19 cellular contexts compared by ENCODE assay signal in genomic region chr6:46816626-46817025, GRCh38. TPM values are rescaled to one million over a fixed set of nuclear protein-coding genes. Genes with fewer than 3 reads are reported as not detected.
"Had no signal": no experiment of that assay in that cellular context is flagged by ENCODE, and none has a peak within 500 bp of the region (broad histone marks: within the 10 kb centered on the region; RNA-seq: fewer than 3 reads in every experiment).

No MANE protein-coding gene starts in this region.

- H3K4me3 Mint-ChIP-seq: activated CD4-positive, alpha-beta memory T cell treated with anti-CD3 and anti-CD28 coated beads, Interleukin-2, amount 10 ng/mL, durations not matched to agents 7 days and 5 days; activated CD4-positive, alpha-beta T cell treated with anti-CD3 and anti-CD28 coated beads for 36 hours; activated naive CD8-positive, alpha-beta T cell treated with anti-CD3 and anti-CD28 coated beads for 36 hours; memory B cell; nephron progenitor cell; stimulated activated naive CD8-positive, alpha-beta T cell treated with anti-CD3 and anti-CD28 coated beads, Interleukin-15, amount 100 ng/mL, for 72 hours; T-helper 2 cell treated with Interferon-gamma antibody and Interleukin-4, amounts not matched to agents 5 μg/mL and 100 μg/mL, for 36 hours had no signal

- DNase-seq: activated CD4-positive, alpha-beta memory T cell treated with anti-CD3 and anti-CD28 coated beads, Interleukin-2, amount 10 ng/mL, durations not matched to agents 7 days and 5 days; activated CD4-positive, alpha-beta T cell treated with anti-CD3 and anti-CD28 coated beads for 36 hours; activated gamma-delta T cell treated with Interleukin-2 at 50 U/mL for 16 hours; activated naive CD8-positive, alpha-beta T cell treated with anti-CD3 and anti-CD28 coated beads for 36 hours; activated T-cell treated with anti-CD3 and anti-CD28 coated beads, Interleukin-2, amount 50 U/mL, for 48 hours; brain microvascular endothelial cell; dermis blood vessel endothelial cell; left lung; nephron progenitor cell; stimulated activated CD4-positive, alpha-beta T cell treated with anti-CD3 and anti-CD28 coated beads, Interleukin-4, amount 100 ng/mL, for 24 hours; stimulated activated naive CD8-positive, alpha-beta T cell treated with anti-CD3 and anti-CD28 coated beads, Interleukin-15, amount 100 ng/mL, for 72 hours; testis had no signal

- ATAC-seq: activated CD4-positive, alpha-beta T cell treated with anti-CD3 and anti-CD28 coated beads for 36 hours; left lung; stimulated activated naive CD8-positive, alpha-beta T cell treated with anti-CD3 and anti-CD28 coated beads, Interleukin-15, amount 100 ng/mL, for 72 hours had no signal

- H3K4me1 Mint-ChIP-seq: activated CD4-positive, alpha-beta memory T cell treated with anti-CD3 and anti-CD28 coated beads, Interleukin-2, amount 10 ng/mL, durations not matched to agents 7 days and 5 days; activated CD4-positive, alpha-beta T cell treated with anti-CD3 and anti-CD28 coated beads for 36 hours; activated naive CD8-positive, alpha-beta T cell treated with anti-CD3 and anti-CD28 coated beads for 36 hours; memory B cell; nephron progenitor cell; stimulated activated naive CD8-positive, alpha-beta T cell treated with anti-CD3 and anti-CD28 coated beads, Interleukin-15, amount 100 ng/mL, for 72 hours had no signal

- H3K27me3 ChIP-seq: brain microvascular endothelial cell, left lung, testis had no signal

- H3K4me1 ChIP-seq: esophagus muscularis mucosa, left lung, testis had no signal

- H3K36me3 Mint-ChIP-seq: activated naive CD8-positive, alpha-beta T cell treated with anti-CD3 and anti-CD28 coated beads for 36 hours had no signal

- H3K36me3 ChIP-seq: brain microvascular endothelial cell, esophagus muscularis mucosa, left lung had no signal

- H3K4me3 ChIP-seq: esophagus muscularis mucosa, left lung, testis had no signal

- H3K27ac ChIP-seq: brain microvascular endothelial cell, esophagus muscularis mucosa, left lung, testis had no signal

- H3K27ac Mint-ChIP-seq: activated CD4-positive, alpha-beta memory T cell treated with anti-CD3 and anti-CD28 coated beads, Interleukin-2, amount 10 ng/mL, durations not matched to agents 7 days and 5 days; activated CD4-positive, alpha-beta T cell treated with anti-CD3 and anti-CD28 coated beads for 36 hours; activated naive CD8-positive, alpha-beta T cell treated with anti-CD3 and anti-CD28 coated beads for 36 hours; memory B cell; nephron progenitor cell; stimulated activated naive CD8-positive, alpha-beta T cell treated with anti-CD3 and anti-CD28 coated beads, Interleukin-15, amount 100 ng/mL, for 72 hours; T-helper 2 cell treated with Interferon-gamma antibody and Interleukin-4, amounts not matched to agents 5 μg/mL and 100 μg/mL, for 36 hours had no signal

- H3K9me3 Mint-ChIP-seq: activated CD4-positive, alpha-beta memory T cell treated with anti-CD3 and anti-CD28 coated beads, Interleukin-2, amount 10 ng/mL, durations not matched to agents 7 days and 5 days; activated naive CD8-positive, alpha-beta T cell treated with anti-CD3 and anti-CD28 coated beads for 36 hours; T-helper 2 cell treated with Interferon-gamma antibody and Interleukin-4, amounts not matched to agents 5 μg/mL and 100 μg/mL, for 36 hours had no signal

- H3K9me3 ChIP-seq: esophagus muscularis mucosa, left lung, testis had no signal

RNA-seq across cellular contexts. Expression of gene MEP1A, which starts 23.4 kb away (rescaled TPM):
- total RNA-seq: activated CD4-positive, alpha-beta memory T cell treated with anti-CD3 and anti-CD28 coated beads, Interleukin-2, amount 10 ng/mL, durations not matched to agents 7 days and 5 days; activated CD4-positive, alpha-beta T cell treated with anti-CD3 and anti-CD28 coated beads for 36 hours; activated naive CD8-positive, alpha-beta T cell treated with anti-CD3 and anti-CD28 coated beads for 36 hours; dermis blood vessel endothelial cell; fibroblast of villous mesenchyme; left lung; omental fat pad; pulmonary artery endothelial cell; ureter had no signal
